8 cellular contexts compared by ENCODE assay signal in genomic region chr5:56479701-56480304, GRCh38.
A peak's percentile ranks its signal among the peaks of the same experiment; 100 is the strongest.
DNase-seq lines count a peak whose midpoint lies in the region; ATAC-seq, FAIRE-seq and TF ChIP-seq lines count a peak whose summit lies in the region.

No MANE protein-coding gene starts in this region.

- no peak for TF ChIP-seq POLR2A in uterus (IDR thresholded peaks at IDR 0.05)

- H3K36me3 ChIP-seq in brain microvascular endothelial cell (replicated peaks) (no peaks in the 10 kb centered on the region), uterus (no peaks in the 10 kb centered on the region)

- H3K4me3 ChIP-seq in brain microvascular endothelial cell (ENCODE audit: low read depth, low read length) (no peak overlapping the region), mononuclear cell (ENCODE audit: low read length) (peak overlapping the region; percentile 42), uterus (no peak overlapping the region)

- DNase-seq in NAMALWA (ENCODE audit: low spot score) (peak; percentile 29), brain microvascular endothelial cell (peak; percentile 35), uterus (no peak), frontal cortex (ENCODE audit: low spot score in 2 of 2) (no peak), NCI-H1048 (lab: John Stamatoyannopoulos, UW) (no peak)

- intact Hi-C loops in uterus (cut with DNase I; ENCODE audit: low total_unique reads), result no loop called here

- H3K9me3 ChIP-seq in mononuclear cell (ENCODE audit: low read depth, low read length), result no peaks in the 10 kb centered on the region
- no peaks in the 10 kb centered on the region for H3K9me3 ChIP-seq in uterus

- ATAC-seq in GM19023 (IDR thresholded peaks at IDR 0.05; ENCODE audit: unreplicated experiment) (peak; percentile 47), HG03097 (IDR thresholded peaks at IDR 0.05; ENCODE audit: low FRiP score, unreplicated experiment) (no peak)

- TF ChIP-seq CTCF in brain microvascular endothelial cell (IDR thresholded peaks at IDR 0.05; ENCODE audit: low read depth, low read length, missing control alignments) (no peak), uterus (IDR thresholded peaks at IDR 0.05) (no peak)

- in situ Hi-C loops in brain microvascular endothelial cell (cut with HindIII; ENCODE audit: low pct_ligation_motif_present, low sequenced_read_pairs), result no loop called here

- H3K4me1 ChIP-seq in mononuclear cell (ENCODE audit: insufficient read depth, low read length) (peaks cover 63% of the 10 kb centered on the region), uterus (peaks cover 0 to 7% of the 10 kb centered on the region in 2 donors)

- H3K27me3 ChIP-seq in brain microvascular endothelial cell (replicated peaks) (no peaks in the 10 kb centered on the region), mononuclear cell (ENCODE audit: insufficient read depth, low read length) (no peaks in the 10 kb centered on the region), uterus (no peaks in the 10 kb centered on the region)

- H3K27ac ChIP-seq in brain microvascular endothelial cell (peak overlapping the region; percentile 83), uterus (peak overlapping the region; percentile 97)

- FAIRE-seq in frontal cortex (lab: Jason Lieb, UNC), result no peak

Comparison
In these comparisons a context has a peak if more than half of its experiments do, and no peak if none do; other contexts are left out.
1. DNase-seq: peak in NAMALWA (single experiment) and brain microvascular endothelial cell (single experiment); none in uterus (0 of 2), frontal cortex (0 of 2) and NCI-H1048 (single experiment).